In the genomic region with DNA sequence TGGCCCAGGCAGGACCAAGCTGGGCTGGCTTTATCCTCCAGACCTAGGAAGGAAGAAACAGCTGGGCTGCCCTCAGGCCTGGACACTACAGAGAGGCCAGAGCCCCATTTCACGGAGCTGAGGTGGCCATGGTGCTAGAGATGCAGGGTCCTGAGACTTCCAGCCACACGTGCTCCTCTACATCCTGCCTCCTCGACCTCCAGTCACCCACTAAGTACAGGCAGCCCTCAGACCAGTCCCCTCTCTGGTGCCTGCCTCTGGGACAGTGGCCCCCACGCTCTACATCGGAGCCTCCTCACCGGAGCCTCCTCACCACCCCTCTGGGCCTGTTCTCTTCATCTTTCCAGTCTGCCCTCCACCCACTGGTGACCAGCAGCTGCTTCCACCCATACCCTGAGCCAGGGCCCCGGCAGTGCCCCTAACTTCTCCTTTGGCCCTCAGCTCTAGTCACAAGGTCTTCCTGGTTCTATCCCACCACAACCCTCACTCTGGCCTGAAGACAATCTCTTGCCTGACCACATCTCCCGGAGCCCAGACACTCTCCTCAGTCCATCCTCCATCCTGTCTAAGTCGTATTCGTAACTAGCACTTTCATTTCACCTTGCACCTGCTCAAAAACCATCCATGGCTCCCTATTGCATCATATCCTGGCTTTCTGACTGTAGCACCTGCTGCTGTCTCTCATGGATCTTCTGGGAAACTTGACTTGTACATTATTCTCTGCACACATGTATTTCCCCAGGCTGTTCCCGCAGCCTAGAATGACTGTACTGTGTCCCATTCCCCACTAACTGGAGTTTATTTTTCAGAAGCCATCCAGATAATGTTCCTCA, we compare ENCODE assay signal across 28 cellular contexts. TPM values are rescaled to one million over a fixed set of nuclear protein-coding genes. Genes with fewer than 3 reads are reported as not detected.
DNase-seq lines count a peak whose midpoint lies in the region; ATAC-seq and TF ChIP-seq lines count a peak whose summit lies in the region.
"Had no signal": no experiment of that assay in that cellular context is flagged by ENCODE, and none has a peak within 500 bp of the region (broad histone marks: within the 10 kb centered on the region; RNA-seq: fewer than 3 reads in every experiment).

No MANE protein-coding gene starts in this region.

- H3K9me3 Mint-ChIP-seq in stimulated activated memory B cell treated with anti-CD40 and anti-IgM and Interleukin-4, amounts not matched to agents 10 μg/mL and 1 μg/mL and 100 μg/mL, for 72 hours, result no peaks in the 10 kb centered on the region
- no peaks in the 10 kb centered on the region for H3K9me3 Mint-ChIP-seq in activated T-helper 17 cell treated with anti-CD3 and anti-CD28 coated beads, Interleukin-2, amount 50 U/mL, for 72 hours
- H3K9me3 Mint-ChIP-seq: activated B cell treated with CpG ODN at 0.5 μM for 24 hours; activated T-cell treated with anti-CD3 and anti-CD28 coated beads, Interleukin-2, amount 50 U/mL, for 72 hours; HFFc6; neural crest cell had no signal

- H3K9me3 ChIP-seq in right atrium auricular region (no peaks in the 10 kb centered on the region), heart left ventricle (no peaks in the 10 kb centered on the region), RWPE2 (ENCODE audit: severe bottlenecking) (no peaks in the 10 kb centered on the region)
- H3K9me3 ChIP-seq: colonic mucosa, thoracic aorta had no signal

- ATAC-seq in heart left ventricle (no peak), RWPE2 (ENCODE audit: low read depth) (no peak), GM21717 (IDR thresholded peaks at IDR 0.05; ENCODE audit: unreplicated experiment) (no peak)
- ATAC-seq in stimulated activated memory B cell treated with anti-CD40 and anti-IgM and Interleukin-4, amounts not matched to agents 10 μg/mL and 1 μg/mL and 100 μg/mL, for 72 hours, result peak; percentile 29
- no peak for ATAC-seq in activated T-helper 17 cell treated with anti-CD3 and anti-CD28 coated beads, Interleukin-2, amount 50 U/mL, for 72 hours (replicated peaks)
- ATAC-seq: activated T-cell treated with anti-CD3 and anti-CD28 coated beads, Interleukin-2, amount 50 U/mL, for 72 hours had no signal

- no peak overlapping the region for H3K27ac Mint-ChIP-seq in stimulated activated memory B cell treated with anti-CD40 and anti-IgM and Interleukin-4, amounts not matched to agents 10 μg/mL and 1 μg/mL and 100 μg/mL, for 72 hours
- H3K27ac Mint-ChIP-seq in activated T-helper 17 cell treated with anti-CD3 and anti-CD28 coated beads, Interleukin-2, amount 50 U/mL, for 72 hours, result no peak overlapping the region
- H3K27ac Mint-ChIP-seq: activated B cell treated with CpG ODN at 0.5 μM for 24 hours; activated T-cell treated with anti-CD3 and anti-CD28 coated beads, Interleukin-2, amount 50 U/mL, for 72 hours; HFFc6 had no signal

- no peaks in the 10 kb centered on the region for H3K36me3 Mint-ChIP-seq in stimulated activated memory B cell treated with anti-CD40 and anti-IgM and Interleukin-4, amounts not matched to agents 10 μg/mL and 1 μg/mL and 100 μg/mL, for 72 hours
- no peaks in the 10 kb centered on the region for H3K36me3 Mint-ChIP-seq in activated T-helper 17 cell treated with anti-CD3 and anti-CD28 coated beads, Interleukin-2, amount 50 U/mL, for 72 hours (ENCODE audit: low read depth)

- H3K27me3 ChIP-seq in right atrium auricular region, result no peaks in the 10 kb centered on the region
- peaks cover 0 to 43% (median 15%) of the 10 kb centered on the region in 9 donors for H3K27me3 ChIP-seq in heart left ventricle
- peaks cover 40% of the 10 kb centered on the region for H3K27me3 ChIP-seq in RWPE2 (ENCODE audit: insufficient read depth, poor library complexity, severe bottlenecking)
- H3K27me3 ChIP-seq: colonic mucosa had no signal

- H3K4me3 Mint-ChIP-seq in stimulated activated memory B cell treated with anti-CD40 and anti-IgM and Interleukin-4, amounts not matched to agents 10 μg/mL and 1 μg/mL and 100 μg/mL, for 72 hours, result no peak overlapping the region
- H3K4me3 Mint-ChIP-seq in activated T-helper 17 cell treated with anti-CD3 and anti-CD28 coated beads, Interleukin-2, amount 50 U/mL, for 72 hours, result no peak overlapping the region
- H3K4me3 Mint-ChIP-seq: activated B cell treated with CpG ODN at 0.5 μM for 24 hours; activated T-cell treated with anti-CD3 and anti-CD28 coated beads, Interleukin-2, amount 50 U/mL, for 72 hours; HFFc6; neural crest cell had no signal

- DNase-seq in right atrium auricular region (ENCODE audit: low spot score) (peak; percentile 46), heart left ventricle (no peak), RWPE2 (ENCODE audit: low spot score) (peak; percentile 51), iPS-NIHi11 (ENCODE audit: low spot score) (peak; percentile 3), KG1 (lab: John Stamatoyannopoulos, UW) (no peak)
- DNase-seq: activated B cell treated with CpG ODN at 0.5 μM for 24 hours; activated naive CD4-positive, alpha-beta T cell treated with anti-CD3 and anti-CD28 coated beads, Interleukin-2, amount 50 U/mL, for 16 hours; activated T-cell treated with anti-CD3 and anti-CD28 coated beads, Interleukin-2, amount 50 U/mL, for 72 hours; colonic mucosa; effector memory CD4-positive, alpha-beta T cell; EL; foreskin fibroblast; HFFc6; NCI-H1092; NCI-H187; NCI-H526; PC-9; SHP77; stimulated activated CD4-positive, alpha-beta T cell treated with anti-CD3 and anti-CD28 coated beads, Interleukin-15, amount 100 ng/mL, for 24 hours; stimulated activated naive CD4-positive, alpha-beta T cell treated with Interleukin-2 at 50 U/mL for 16 hours; T-helper 9 cell had no signal

- no peaks in the 10 kb centered on the region for H3K4me1 ChIP-seq in right atrium auricular region
- H3K4me1 ChIP-seq in heart left ventricle, result no peaks in the 10 kb centered on the region
- no peaks in the 10 kb centered on the region for H3K4me1 ChIP-seq in RWPE2 (ENCODE audit: insufficient read depth, poor library complexity, severe bottlenecking)
- H3K4me1 ChIP-seq: colonic mucosa had no signal

- H3K27me3 Mint-ChIP-seq in stimulated activated memory B cell treated with anti-CD40 and anti-IgM and Interleukin-4, amounts not matched to agents 10 μg/mL and 1 μg/mL and 100 μg/mL, for 72 hours, result peaks cover 66% of the 10 kb centered on the region
- peaks cover 35% of the 10 kb centered on the region for H3K27me3 Mint-ChIP-seq in activated T-helper 17 cell treated with anti-CD3 and anti-CD28 coated beads, Interleukin-2, amount 50 U/mL, for 72 hours

- H3K4me3 ChIP-seq in right atrium auricular region (no peak overlapping the region), heart left ventricle (no peak overlapping the region), RWPE2 (ENCODE audit: severe bottlenecking) (no peak overlapping the region)
- H3K4me3 ChIP-seq: colonic mucosa, PC-9, thoracic aorta had no signal

- H3K27ac ChIP-seq in right atrium auricular region (no peak overlapping the region), heart left ventricle (no peak overlapping the region), RWPE2 (ENCODE audit: poor library complexity, severe bottlenecking) (no peak overlapping the region)
- H3K27ac ChIP-seq: C4-2B, colonic mucosa, PC-9, thoracic aorta had no signal

- no peaks in the 10 kb centered on the region for H3K4me1 Mint-ChIP-seq in stimulated activated memory B cell treated with anti-CD40 and anti-IgM and Interleukin-4, amounts not matched to agents 10 μg/mL and 1 μg/mL and 100 μg/mL, for 72 hours
- no peaks in the 10 kb centered on the region for H3K4me1 Mint-ChIP-seq in activated T-helper 17 cell treated with anti-CD3 and anti-CD28 coated beads, Interleukin-2, amount 50 U/mL, for 72 hours
- H3K4me1 Mint-ChIP-seq: activated B cell treated with CpG ODN at 0.5 μM for 24 hours, neural crest cell had no signal

- TF ChIP-seq CTCF in right atrium auricular region (IDR thresholded peaks at IDR 0.05) (no peak), heart left ventricle (IDR thresholded peaks at IDR 0.05) (no peak), RWPE2 (IDR thresholded peaks at IDR 0.05; ENCODE audit: poor library complexity, severe bottlenecking) (no peak)

- intact Hi-C loops in heart left ventricle (cut with DNase I), result no loop called here

- H3K36me3 ChIP-seq in right atrium auricular region (no peaks in the 10 kb centered on the region), heart left ventricle (no peaks in the 10 kb centered on the region), RWPE2 (ENCODE audit: low read depth) (no peaks in the 10 kb centered on the region)
- H3K36me3 ChIP-seq: colonic mucosa, thoracic aorta had no signal

- no peak for TF ChIP-seq POLR2A in heart left ventricle (IDR thresholded peaks at IDR 0.05)

- 73 to 85% (median 80%) methylated on average over 11 of the region's 11 CpGs for whole genome bisulfite sequencing in heart left ventricle, 4 donors

RNA-seq across cellular contexts. Expression of a gene that starts 43.9 kb away (rescaled TPM):
- total RNA-seq in right atrium auricular region, result under 1 TPM in 1 of 2 donors, not detected in 1; 0.55 TPM
- total RNA-seq in heart left ventricle, result under 1 TPM in 4 of 9 donors, not detected in 5; 0.12 to 0.48 (median 0.36) TPM
- polyA plus RNA-seq in heart left ventricle, result under 1 TPM in 1 of 2 donors, not detected in 1; 0.21 TPM
- total RNA-seq in activated T-helper 17 cell treated with anti-CD3 and anti-CD28 coated beads, Interleukin-2, amount 50 U/mL, for 72 hours, result not detected
- total RNA-seq: activated B cell treated with CpG ODN at 0.5 μM for 24 hours; activated T-cell treated with anti-CD3 and anti-CD28 coated beads, Interleukin-2, amount 50 U/mL, for 72 hours; bronchial epithelial cell; HFFc6 had no signal

Comparison
In these comparisons a context has a peak if more than half of its experiments do, and no peak if none do; other contexts are left out.
1. DNase-seq: peak in right atrium auricular region (single experiment), RWPE2 (single experiment) and iPS-NIHi11 (single experiment); none in heart left ventricle (0 of 5) and KG1 (single experiment).